In the genomic region with DNA sequence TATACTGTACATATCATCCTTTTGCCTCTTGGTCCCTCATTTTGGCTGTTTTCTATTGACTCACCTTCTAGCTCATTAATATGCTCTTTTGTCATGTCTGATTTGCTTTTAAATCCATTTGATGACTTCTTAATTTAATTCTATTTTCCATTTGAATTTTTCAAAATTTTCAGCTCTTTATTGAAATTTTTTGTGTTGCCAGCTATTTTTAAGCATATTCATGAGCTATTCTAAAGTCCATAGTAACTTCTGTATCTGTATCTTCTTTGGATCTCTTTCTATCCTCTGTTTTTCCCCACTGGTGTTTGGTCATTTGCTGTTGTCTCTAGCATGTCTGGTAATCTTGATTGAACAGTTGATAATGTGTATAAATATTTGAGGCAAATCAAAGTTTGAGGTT, we compare ENCODE assay signal across 2 cellular contexts.
A peak's percentile ranks its signal among the peaks of the same experiment; 100 is the strongest.
TF ChIP-seq lines count a peak whose summit lies in the region.

No MANE protein-coding gene starts in this region.

TF ChIP-seq in HepG2, 621 proteins besides CTCF, POLR2A, EP300 and RAD21:
- TF ChIP-seq MAFF (IDR thresholded peaks at IDR 0.05; ENCODE audit: low read depth, low read length) (peak; percentile 91), FOXK1 (CRISPR knock-in tag; IDR thresholded peaks at IDR 0.05; ENCODE audit: borderline replicate concordance, low read depth) (no peak), MAFK (conservative IDR thresholded peaks at IDR 0.05 in 1 of 2, IDR thresholded peaks at IDR 0.05 in 1 of 2; ENCODE audit: low read length in 2 of 2) (peak; percentile 86 to 94)

TF ChIP-seq in IMR-90, 13 proteins besides CTCF, POLR2A, EP300 and RAD21:
- no peak for TF ChIP-seq MAZ (IDR thresholded peaks at IDR 0.05; ENCODE audit: borderline replicate concordance, low read depth, low read length)
- TF ChIP-seq MXI1 (IDR thresholded peaks at IDR 0.05; ENCODE audit: borderline replicate concordance, low read depth, low read length): no peak
- TF ChIP-seq, protein P1, sequence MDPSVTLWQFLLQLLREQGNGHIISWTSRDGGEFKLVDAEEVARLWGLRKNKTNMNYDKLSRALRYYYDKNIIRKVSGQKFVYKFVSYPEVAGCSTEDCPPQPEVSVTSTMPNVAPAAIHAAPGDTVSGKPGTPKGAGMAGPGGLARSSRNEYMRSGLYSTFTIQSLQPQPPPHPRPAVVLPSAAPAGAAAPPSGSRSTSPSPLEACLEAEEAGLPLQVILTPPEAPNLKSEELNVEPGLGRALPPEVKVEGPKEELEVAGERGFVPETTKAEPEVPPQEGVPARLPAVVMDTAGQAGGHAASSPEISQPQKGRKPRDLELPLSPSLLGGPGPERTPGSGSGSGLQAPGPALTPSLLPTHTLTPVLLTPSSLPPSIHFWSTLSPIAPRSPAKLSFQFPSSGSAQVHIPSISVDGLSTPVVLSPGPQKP (IDR thresholded peaks at IDR 0.05; ENCODE audit: borderline replicate concordance, low read depth, low read length): no peak
- peak; percentile 59 for TF ChIP-seq MAFK (IDR thresholded peaks at IDR 0.05; ENCODE audit: low read depth, low read length)
- no peak for TF ChIP-seq RFX5 (IDR thresholded peaks at IDR 0.05; ENCODE audit: low read depth, low read length)
- TF ChIP-seq BHLHE40 (IDR thresholded peaks at IDR 0.05; ENCODE audit: low read depth, low read length): no peak
- TF ChIP-seq CHD1 (IDR thresholded peaks at IDR 0.05; ENCODE audit: low read depth, low read length): no peak
- no peak for TF ChIP-seq SMC3 (IDR thresholded peaks at IDR 0.05; ENCODE audit: low read depth, low read length)
TF ChIP-seq in IMR-90: peak in this region for 1.
